Comparison of ENCODE assay signal across 11 cellular contexts in the genomic region with DNA sequence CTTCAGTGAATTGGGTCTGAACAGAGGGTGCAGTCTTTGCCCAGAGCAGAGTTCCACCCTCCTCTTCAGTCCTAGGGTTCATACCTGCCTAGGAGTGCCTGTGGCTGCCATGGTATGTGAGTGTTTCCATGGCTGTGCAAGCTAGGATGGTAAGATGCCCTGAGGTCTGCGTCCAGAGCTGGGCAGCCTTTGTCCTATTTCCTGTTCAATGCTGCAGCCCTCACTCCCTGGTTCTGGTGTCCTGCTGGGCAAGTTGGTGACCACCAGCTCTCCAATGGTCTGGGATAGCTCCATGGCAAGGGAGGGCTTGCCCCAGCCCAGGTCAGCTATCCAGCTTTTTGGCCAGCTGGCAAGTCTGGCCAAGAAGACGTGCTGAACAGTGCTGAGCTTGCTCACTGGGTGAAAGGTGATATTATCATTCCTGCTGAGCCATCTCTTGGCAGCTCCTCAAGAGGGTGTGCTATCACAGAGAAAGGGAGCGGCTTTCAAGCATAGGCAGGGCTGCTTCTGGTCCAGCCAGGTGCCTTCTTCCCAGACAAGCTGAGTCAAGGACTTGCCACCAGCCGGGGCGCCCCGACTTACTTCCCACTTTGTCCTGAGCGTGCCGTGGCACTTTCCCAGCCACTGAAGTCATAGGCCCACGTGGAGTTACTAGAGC. TPM values are rescaled to one million over a fixed set of nuclear protein-coding genes. Genes with fewer than 3 reads are reported as not detected.
DNase-seq lines count a peak whose midpoint lies in the region; ATAC-seq, FAIRE-seq and TF ChIP-seq lines count a peak whose summit lies in the region.
"Had no signal": no experiment of that assay in that cellular context is flagged by ENCODE, and none has a peak within 500 bp of the region (broad histone marks: within the 10 kb centered on the region; RNA-seq: fewer than 3 reads in every experiment).

No MANE protein-coding gene starts in this region.

- POLR2A ChIA-PET in activated naive CD8-positive, alpha-beta T cell treated with anti-CD3 and anti-CD28 coated beads, Interleukin-2, amount 10 ng/mL, durations not matched to agents 7 days and 5 days (lab: Charles Lee) = interaction anchor here (0.5 to 9.2 kb wide), 4 partner anchors 12 to 137 kb away, joined by 3 to 240 read pairs (median 4); a partner anchor contains a TSS
- POLR2A ChIA-PET in K562 (lab: Yijun Ruan, JAX) = interaction anchor here (1.0 to 5.3 kb wide), 4 partner anchors 8 to 30 kb away, joined by 4 to 33 read pairs (median 4); a partner anchor contains a TSS

- H3K27me3 ChIP-seq in K562 (ENCODE audit: control insufficient read depth in 2 of 2, insufficient read depth in 2 of 2, low read length in 2 of 2) (no peaks in the 10 kb centered on the region), lower lobe of right lung (ENCODE audit: low read depth) (no peaks in the 10 kb centered on the region)

- H3K36me3 ChIP-seq in K562 (ENCODE audit: control insufficient read depth, insufficient read depth, low read length) = peaks cover 82% of the 10 kb centered on the region; the same call in 2 of the 3 replicates
- peaks cover 61% of the 10 kb centered on the region for H3K36me3 ChIP-seq in lower lobe of right lung

- peak overlapping the region; percentile 12 for H3K27ac Mint-ChIP-seq in activated naive CD8-positive, alpha-beta T cell treated with anti-CD3 and anti-CD28 coated beads, Interleukin-2, amount 10 ng/mL, durations not matched to agents 7 days and 5 days
- H3K27ac Mint-ChIP-seq in activated naive CD8-positive, alpha-beta T cell treated with anti-CD3 and anti-CD28 coated beads, Interleukin-2, amount 50 U/mL, for 24 hours = no peak overlapping the region
- H3K27ac Mint-ChIP-seq in stimulated activated memory B cell treated with anti-CD40 and anti-IgM and Interleukin-4, amounts not matched to agents 10 μg/mL and 1 μg/mL and 100 μg/mL, for 72 hours = no peak overlapping the region
- H3K27ac Mint-ChIP-seq: dendritic cell treated with granulocyte-macrophage colony-stimulating factor and Interleukin-4, amounts not matched to agents 40 ng/mL and 50 ng/mL, for 4 days had no signal

- H3K9me3 ChIP-seq in K562 (replicated peaks; ENCODE audit: control insufficient read depth, insufficient read depth, low read depth, low read length) = no peaks in the 10 kb centered on the region
- H3K9me3 ChIP-seq in lower lobe of right lung = no peaks in the 10 kb centered on the region

- intact Hi-C loops in K562 (cut with micrococcal nuclease) = loop anchor here (1.0 kb wide), 1 partner anchor 157 kb away; no protein-coding TSS in a partner anchor
- intact Hi-C loops in lower lobe of right lung (cut with DNase I) = no loop called here

- FAIRE-seq in K562 (lab: Jason Lieb, UNC) = peak; percentile 98

- peak overlapping the region in 1 of 2 experiments; percentile 11; a peak in 2 of 4 replicates for H3K9ac ChIP-seq in K562 (ENCODE audit: insufficient read depth in 1 of 2, low read depth in 2 of 2, low read length in 2 of 2)

- CTCF ChIA-PET in K562 (lab: Yijun Ruan, JAX; ENCODE audit: low intra/inter-chr PET ratio) = interaction anchor here (0.7 kb wide), 1 partner anchor 157 kb away, joined by 3 read pairs; no protein-coding TSS in a partner anchor

- no peak for TF ChIP-seq EP300 in K562 (IDR thresholded peaks at IDR 0.05; ENCODE audit: low read length)

- H3K9me1 ChIP-seq in K562 (ENCODE audit: control insufficient read depth, insufficient read depth, low read length) = no peaks in the 10 kb centered on the region

- no TSS peak for BruUV-seq in K562 (replicated peaks; lab: Mats Ljungman, UMichigan)

- H3K4me1 ChIP-seq in K562 (replicated peaks in 1 of 2; ENCODE audit: control insufficient read depth in 2 of 2, insufficient read depth in 2 of 2, low read length in 2 of 2) = peaks cover 9% of the 10 kb centered on the region in 2 experiments; a peak in 4 of 5 replicates
- peaks cover 46% of the 10 kb centered on the region for H3K4me1 ChIP-seq in lower lobe of right lung

- TF ChIP-seq RAD21 in K562 (CRISPR knock-in tag; conservative IDR thresholded peaks at IDR 0.05 in 1 of 2, IDR thresholded peaks at IDR 0.05 in 1 of 2) = peak; percentile 62 to 78

- H2AFZ ChIP-seq in K562 (ENCODE audit: low read depth, low read length) = no peak overlapping the region

- H3K9me3 Mint-ChIP-seq in activated naive CD8-positive, alpha-beta T cell treated with anti-CD3 and anti-CD28 coated beads, Interleukin-2, amount 10 ng/mL, durations not matched to agents 7 days and 5 days = no peaks in the 10 kb centered on the region
- no peaks in the 10 kb centered on the region for H3K9me3 Mint-ChIP-seq in activated naive CD8-positive, alpha-beta T cell treated with anti-CD3 and anti-CD28 coated beads, Interleukin-2, amount 50 U/mL, for 24 hours
- no peaks in the 10 kb centered on the region for H3K9me3 Mint-ChIP-seq in stimulated activated memory B cell treated with anti-CD40 and anti-IgM and Interleukin-4, amounts not matched to agents 10 μg/mL and 1 μg/mL and 100 μg/mL, for 72 hours
- H3K9me3 Mint-ChIP-seq: activated B cell treated with CpG ODN at 0.5 μM for 24 hours; dendritic cell treated with granulocyte-macrophage colony-stimulating factor and Interleukin-4, amounts not matched to agents 40 ng/mL and 50 ng/mL, for 4 days had no signal

- peaks cover 45% of the 10 kb centered on the region for H3K36me3 Mint-ChIP-seq in activated naive CD8-positive, alpha-beta T cell treated with anti-CD3 and anti-CD28 coated beads, Interleukin-2, amount 10 ng/mL, durations not matched to agents 7 days and 5 days
- H3K36me3 Mint-ChIP-seq in activated naive CD8-positive, alpha-beta T cell treated with anti-CD3 and anti-CD28 coated beads, Interleukin-2, amount 50 U/mL, for 24 hours (ENCODE audit: low read depth) = peaks cover 65% of the 10 kb centered on the region
- H3K36me3 Mint-ChIP-seq in stimulated activated memory B cell treated with anti-CD40 and anti-IgM and Interleukin-4, amounts not matched to agents 10 μg/mL and 1 μg/mL and 100 μg/mL, for 72 hours = peaks cover 81% of the 10 kb centered on the region

- no peaks in the 10 kb centered on the region for H3K27me3 Mint-ChIP-seq in activated naive CD8-positive, alpha-beta T cell treated with anti-CD3 and anti-CD28 coated beads, Interleukin-2, amount 10 ng/mL, durations not matched to agents 7 days and 5 days
- H3K27me3 Mint-ChIP-seq in activated naive CD8-positive, alpha-beta T cell treated with anti-CD3 and anti-CD28 coated beads, Interleukin-2, amount 50 U/mL, for 24 hours = no peaks in the 10 kb centered on the region
- H3K27me3 Mint-ChIP-seq in stimulated activated memory B cell treated with anti-CD40 and anti-IgM and Interleukin-4, amounts not matched to agents 10 μg/mL and 1 μg/mL and 100 μg/mL, for 72 hours = no peaks in the 10 kb centered on the region
- H3K27me3 Mint-ChIP-seq: activated B cell treated with CpG ODN at 0.5 μM for 24 hours; dendritic cell treated with granulocyte-macrophage colony-stimulating factor and Interleukin-4, amounts not matched to agents 40 ng/mL and 50 ng/mL, for 4 days had no signal

- in situ Hi-C loops in K562 (cut with MboI) = loop anchor here (10.0 kb wide), 1 partner anchor 153 kb away; no protein-coding TSS in a partner anchor

- H3K4me1 Mint-ChIP-seq in activated naive CD8-positive, alpha-beta T cell treated with anti-CD3 and anti-CD28 coated beads, Interleukin-2, amount 10 ng/mL, durations not matched to agents 7 days and 5 days = peaks cover 70% of the 10 kb centered on the region
- H3K4me1 Mint-ChIP-seq in activated naive CD8-positive, alpha-beta T cell treated with anti-CD3 and anti-CD28 coated beads, Interleukin-2, amount 50 U/mL, for 24 hours = peaks cover 77% of the 10 kb centered on the region
- peaks cover 60% of the 10 kb centered on the region for H3K4me1 Mint-ChIP-seq in stimulated activated memory B cell treated with anti-CD40 and anti-IgM and Interleukin-4, amounts not matched to agents 10 μg/mL and 1 μg/mL and 100 μg/mL, for 72 hours

- H4K20me1 ChIP-seq in K562 (replicated peaks; ENCODE audit: control insufficient read depth, insufficient read depth, low read length) = no peaks in the 10 kb centered on the region

- ATAC-seq in activated naive CD8-positive, alpha-beta T cell treated with anti-CD3 and anti-CD28 coated beads, Interleukin-2, amount 10 ng/mL, durations not matched to agents 7 days and 5 days (ENCODE audit: low read depth) = no peak
- ATAC-seq in activated naive CD8-positive, alpha-beta T cell treated with anti-CD3 and anti-CD28 coated beads, Interleukin-2, amount 50 U/mL, for 24 hours = no peak
- peak; percentile 95 for ATAC-seq in K562
- ATAC-seq in lower lobe of right lung = peak in 1 of 2 donors; percentile 6
- ATAC-seq in HG03159 (IDR thresholded peaks at IDR 0.05; ENCODE audit: unreplicated experiment) = no peak
- ATAC-seq in stimulated activated memory B cell treated with anti-CD40 and anti-IgM and Interleukin-4, amounts not matched to agents 10 μg/mL and 1 μg/mL and 100 μg/mL, for 72 hours = no peak

- no peak overlapping the region for H3K4me3 Mint-ChIP-seq in activated naive CD8-positive, alpha-beta T cell treated with anti-CD3 and anti-CD28 coated beads, Interleukin-2, amount 10 ng/mL, durations not matched to agents 7 days and 5 days
- no peak overlapping the region for H3K4me3 Mint-ChIP-seq in activated naive CD8-positive, alpha-beta T cell treated with anti-CD3 and anti-CD28 coated beads, Interleukin-2, amount 50 U/mL, for 24 hours
- H3K4me3 Mint-ChIP-seq in stimulated activated memory B cell treated with anti-CD40 and anti-IgM and Interleukin-4, amounts not matched to agents 10 μg/mL and 1 μg/mL and 100 μg/mL, for 72 hours = no peak overlapping the region
- H3K4me3 Mint-ChIP-seq: dendritic cell treated with granulocyte-macrophage colony-stimulating factor and Interleukin-4, amounts not matched to agents 40 ng/mL and 50 ng/mL, for 4 days had no signal

- H3K79me2 ChIP-seq in K562 (ENCODE audit: control insufficient read depth, insufficient read depth, low read length) = no peaks in the 10 kb centered on the region

- no peak overlapping the region; the same call in 2 of the 3 replicates for H3K27ac ChIP-seq in K562 (ENCODE audit: extremely low read depth, low read depth, low read length)
- H3K27ac ChIP-seq in lower lobe of right lung = peak overlapping the region; percentile 3

- H3K4me3 ChIP-seq in K562 (no peak overlapping the region), lower lobe of right lung (no peak overlapping the region)

- DNase-seq in activated naive CD8-positive, alpha-beta T cell treated with anti-CD3 and anti-CD28 coated beads, Interleukin-2, amount 10 ng/mL, durations not matched to agents 7 days and 5 days = no peak
- DNase-seq in activated naive CD8-positive, alpha-beta T cell treated with anti-CD3 and anti-CD28 coated beads, Interleukin-2, amount 50 U/mL, for 24 hours = no peak
- peak; percentile 23 to 77 (median 50) for DNase-seq in K562 (ENCODE audit: extremely low read depth in 1 of 4, low spot score in 3 of 4)
- DNase-seq in lower lobe of right lung = no peak
- DNase-seq in UCSD-AML1 (lab: John Stamatoyannopoulos, UW; ENCODE audit: unreplicated experiment) = no peak
- no peak for DNase-seq in NCI-H69 (lab: John Stamatoyannopoulos, UW)
- DNase-seq: activated B cell treated with CpG ODN at 0.5 μM for 24 hours, mesendoderm had no signal

- 38% methylated on average over 7 of the region's 9 CpGs for WGBS in K562 (ENCODE audit: insufficient coverage, low coverage, missing lambda C conversion rate)

- H3K4me2 ChIP-seq in K562 (ENCODE audit: insufficient read depth, low read length) = peak overlapping the region; percentile 35; the same call in 1 of the 2 replicates

- TF ChIP-seq CTCF in K562 (IDR thresholded peaks at IDR 0.05 in 2 of 3, conservative IDR thresholded peaks at IDR 0.05 in 1 of 3; ENCODE audit: insufficient read depth in 2 of 3, low read depth in 1 of 3, low read length in 3 of 3) (peak; percentile 38 to 68 (median 45); a peak in 5 of 6 replicates), lower lobe of right lung (IDR thresholded peaks at IDR 0.05) (no peak)

- TF ChIP-seq POLR2A in K562 (conservative IDR thresholded peaks at IDR 0.05) = no peak

RNA-seq across cellular contexts. Expression of a gene that starts 13.0 kb away (rescaled TPM):
- 100 to 1,000 TPM; 132 to 139 TPM for total RNA-seq in activated naive CD8-positive, alpha-beta T cell treated with anti-CD3 and anti-CD28 coated beads, Interleukin-2, amount 10 ng/mL, durations not matched to agents 7 days and 5 days
- 152 and 242 TPM in 2 replicates for total RNA-seq in K562 (2011; cell fraction: chromatin; rRNA removed; ENCODE audit: low replicate concordance)
- 77.9 and 81.3 TPM in 2 replicates for total RNA-seq in K562 (2011; cell fraction: nucleolus; rRNA removed)
- 116 and 142 TPM in 2 replicates for total RNA-seq in K562 (2011; cell fraction: nucleoplasm; rRNA removed)
- 58.1 and 61.4 TPM in 2 replicates for total RNA-seq in K562 (2014; rRNA removed)
- total RNA-seq in K562 (2014; rRNA removed; fragmentation: Illumina TruSeq; extraction: Trizol) = 56.9 and 65.9 TPM in 2 replicates
- 56.8 and 59.4 TPM in 2 replicates for total RNA-seq in K562 (2015; rRNA removed; fragmentation: Illumina TruSeq; extraction: Trizol)
- total RNA-seq in K562 (2021) = 86.7 and 98.4 TPM in 2 replicates
- 70.7 and 96.9 TPM in 2 replicates for polyA plus RNA-seq in K562 (2011; rRNA removed)
- polyA plus RNA-seq in K562 (2011; cell fraction: cytosol; rRNA removed) = 71.3 and 73.3 TPM in 2 replicates
- 58.7 and 63.9 TPM in 2 replicates for polyA plus RNA-seq in K562 (2011; cell fraction: nucleus; rRNA removed)
- polyA plus RNA-seq in K562 (2012) = 31.9 and 42.7 TPM in 2 replicates
- polyA plus RNA-seq in K562 (2014; fragmentation: Illumina TruSeq; extraction: Trizol) = 55.3 and 63.6 TPM in 2 replicates
- 10 to 100 TPM; 15.7 to 19.1 TPM for polyA plus RNA-seq in K562 (2014; fragmentation: Nextera tagmentation; extraction: Ambion mirVana)
- polyA plus RNA-seq in K562 (2014; rRNA removed) = 47.3 and 54.8 TPM in 2 replicates
- 214 and 224 TPM in 2 replicates for polyA minus RNA-seq in K562 (2011; rRNA and poly(A)+ RNA removed)
- 65.3 and 93.0 TPM in 2 replicates for polyA minus RNA-seq in K562 (2011; cell fraction: cytosol; rRNA and poly(A)+ RNA removed)
- 63.7 and 91.3 TPM in 2 replicates for polyA minus RNA-seq in K562 (2011; cell fraction: nucleus; rRNA and poly(A)+ RNA removed)
- 61.6 TPM for total RNA-seq in lower lobe of right lung

RNA-seq across cellular contexts. Expression of a gene that starts 49.1 kb away (rescaled TPM):
- 10 to 100 TPM; 21.1 to 25.2 TPM for total RNA-seq in activated naive CD8-positive, alpha-beta T cell treated with anti-CD3 and anti-CD28 coated beads, Interleukin-2, amount 10 ng/mL, durations not matched to agents 7 days and 5 days
- 74.9 and 112 TPM in 2 replicates for total RNA-seq in K562 (2011; cell fraction: chromatin; rRNA removed; ENCODE audit: low replicate concordance)
- 54.5 and 61.7 TPM in 2 replicates for total RNA-seq in K562 (2011; cell fraction: nucleolus; rRNA removed)
- total RNA-seq in K562 (2011; cell fraction: nucleoplasm; rRNA removed) = 68.8 and 69.1 TPM in 2 replicates
- total RNA-seq in K562 (2014; rRNA removed) (22.3 and 22.5 TPM in 2 replicates), K562 (2014; rRNA removed; fragmentation: Illumina TruSeq; extraction: Trizol) (17.8 and 20.9 TPM in 2 replicates), K562 (2015; rRNA removed; fragmentation: Illumina TruSeq; extraction: Trizol) (21.5 and 22.5 TPM in 2 replicates), K562 (2021) (21.7 and 25.6 TPM in 2 replicates), lower lobe of right lung (15.1 TPM)
- polyA plus RNA-seq in K562 (2011; rRNA removed) (13.0 and 16.3 TPM in 2 replicates), K562 (2014; fragmentation: Illumina TruSeq; extraction: Trizol) (19.4 and 20.6 TPM in 2 replicates), K562 (2014; fragmentation: Nextera tagmentation; extraction: Ambion mirVana) (1 to 10 TPM; 5.8 to 9.3 TPM), K562 (2014; rRNA removed) (13.3 and 15.1 TPM in 2 replicates)
- 16.5 and 19.6 TPM in 2 replicates for polyA plus RNA-seq in K562 (2011; cell fraction: cytosol; rRNA removed)
- 68.4 and 74.9 TPM in 2 replicates for polyA plus RNA-seq in K562 (2011; cell fraction: nucleus; rRNA removed)
- polyA plus RNA-seq in K562 (2012) = 11.7 and 12.5 TPM in 2 replicates
- polyA minus RNA-seq in K562 (2011; rRNA and poly(A)+ RNA removed) = 32.9 and 41.8 TPM in 2 replicates
- polyA minus RNA-seq in K562 (2011; cell fraction: cytosol; rRNA and poly(A)+ RNA removed) = 10.8 and 20.7 TPM in 2 replicates
- 27.3 and 35.1 TPM in 2 replicates for polyA minus RNA-seq in K562 (2011; cell fraction: nucleus; rRNA and poly(A)+ RNA removed)

RNA-seq across cellular contexts. Expression of a gene that starts 49.1 kb away (rescaled TPM):
- 10 to 100 TPM; 15.2 to 17.0 TPM for total RNA-seq in activated naive CD8-positive, alpha-beta T cell treated with anti-CD3 and anti-CD28 coated beads, Interleukin-2, amount 10 ng/mL, durations not matched to agents 7 days and 5 days
- total RNA-seq in K562 (2011; cell fraction: chromatin; rRNA removed; ENCODE audit: low replicate concordance) = 9.9 and 32.8 TPM in 2 replicates
- 32.9 and 43.2 TPM in 2 replicates for total RNA-seq in K562 (2011; cell fraction: nucleolus; rRNA removed)
- 15.0 and 22.7 TPM in 2 replicates for total RNA-seq in K562 (2011; cell fraction: nucleoplasm; rRNA removed)
- total RNA-seq in K562 (2014; rRNA removed) (21.1 and 27.1 TPM in 2 replicates), K562 (2014; rRNA removed; fragmentation: Illumina TruSeq; extraction: Trizol) (13.0 and 13.1 TPM in 2 replicates), K562 (2015; rRNA removed; fragmentation: Illumina TruSeq; extraction: Trizol) (15.9 and 16.3 TPM in 2 replicates), K562 (2021) (22.5 and 24.5 TPM in 2 replicates), lower lobe of right lung (9.9 TPM)
- polyA plus RNA-seq in K562 (2011; rRNA removed) (17.6 and 21.9 TPM in 2 replicates), K562 (2014; fragmentation: Illumina TruSeq; extraction: Trizol) (13.7 and 15.5 TPM in 2 replicates), K562 (2014; fragmentation: Nextera tagmentation; extraction: Ambion mirVana) (1 to 10 TPM; 2.8 to 3.5 TPM), K562 (2014; rRNA removed) (24.5 and 28.7 TPM in 2 replicates)
- 17.2 and 40.7 TPM in 2 replicates for polyA plus RNA-seq in K562 (2011; cell fraction: cytosol; rRNA removed)
- polyA plus RNA-seq in K562 (2011; cell fraction: nucleus; rRNA removed) = 12.1 and 14.4 TPM in 2 replicates
- 13.7 and 14.7 TPM in 2 replicates for polyA plus RNA-seq in K562 (2012)
- polyA minus RNA-seq in K562 (2011; rRNA and poly(A)+ RNA removed) = 14.8 and 17.9 TPM in 2 replicates
- 7.6 and 12.9 TPM in 2 replicates for polyA minus RNA-seq in K562 (2011; cell fraction: cytosol; rRNA and poly(A)+ RNA removed)
- polyA minus RNA-seq in K562 (2011; cell fraction: nucleus; rRNA and poly(A)+ RNA removed) = 15.3 and 25.1 TPM in 2 replicates

RNA-seq across cellular contexts. Expression of a gene that starts 56.5 kb away (rescaled TPM):
- total RNA-seq in activated naive CD8-positive, alpha-beta T cell treated with anti-CD3 and anti-CD28 coated beads, Interleukin-2, amount 10 ng/mL, durations not matched to agents 7 days and 5 days = not detected
- not detected in 2 replicates for total RNA-seq in K562 (2011; cell fraction: chromatin; rRNA removed; ENCODE audit: low replicate concordance)
- total RNA-seq in K562 (2011; cell fraction: nucleolus; rRNA removed) = not detected in 2 replicates
- not detected in 2 replicates for total RNA-seq in K562 (2011; cell fraction: nucleoplasm; rRNA removed)
- total RNA-seq in K562 (2014; rRNA removed) (not detected in 2 replicates), K562 (2014; rRNA removed; fragmentation: Illumina TruSeq; extraction: Trizol) (not detected in 2 replicates), K562 (2015; rRNA removed; fragmentation: Illumina TruSeq; extraction: Trizol) (not detected in 2 replicates), K562 (2021) (not detected in 2 replicates), lower lobe of right lung (not detected)
- polyA plus RNA-seq in K562 (2011; rRNA removed) (not detected in 2 replicates), K562 (2014; fragmentation: Illumina TruSeq; extraction: Trizol) (not detected in 2 replicates), K562 (2014; fragmentation: Nextera tagmentation; extraction: Ambion mirVana) (not detected), K562 (2014; rRNA removed) (not detected in 2 replicates)
- not detected in 2 replicates for polyA plus RNA-seq in K562 (2011; cell fraction: cytosol; rRNA removed)
- polyA plus RNA-seq in K562 (2011; cell fraction: nucleus; rRNA removed) = not detected in 2 replicates
- polyA plus RNA-seq in K562 (2012) = 0.07 TPM in 1 of 2 replicates, not detected in the other
- not detected in 2 replicates for polyA minus RNA-seq in K562 (2011; rRNA and poly(A)+ RNA removed)
- not detected in 2 replicates for polyA minus RNA-seq in K562 (2011; cell fraction: cytosol; rRNA and poly(A)+ RNA removed)
- not detected in 2 replicates for polyA minus RNA-seq in K562 (2011; cell fraction: nucleus; rRNA and poly(A)+ RNA removed)
- total RNA-seq: activated B cell treated with CpG ODN at 0.5 μM for 24 hours had no signal

Comparison
In these comparisons a context has a peak if more than half of its experiments do, and no peak if none do; other contexts are left out.
1. DNase-seq: peak in K562 (4 of 4); none in activated naive CD8-positive, alpha-beta T cell treated with anti-CD3 and anti-CD28 coated beads, Interleukin-2, amount 10 ng/mL, durations not matched to agents 7 days and 5 days (single experiment), activated naive CD8-positive, alpha-beta T cell treated with anti-CD3 and anti-CD28 coated beads, Interleukin-2, amount 50 U/mL, for 24 hours (single experiment), lower lobe of right lung (single experiment), UCSD-AML1 (single experiment) and NCI-H69 (single experiment).